ENCODE assay signal across 16 cellular contexts in genomic region chr11:112852141-112852853, GRCh38.
DNase-seq lines count a peak whose midpoint lies in the region; ATAC-seq and TF ChIP-seq lines count a peak whose summit lies in the region.
"Had no signal": no experiment of that assay in that cellular context is flagged by ENCODE, and none has a peak within 500 bp of the region (broad histone marks: within the 10 kb centered on the region; RNA-seq: fewer than 3 reads in every experiment).

No MANE protein-coding gene starts in this region.

- H3K27ac ChIP-seq in PC-3 (ENCODE audit: low read length) = no peak overlapping the region
- peak overlapping the region; percentile 54 for H3K27ac ChIP-seq in epithelial cell of prostate
- peak overlapping the region; percentile 75 for H3K27ac ChIP-seq in right cardiac atrium (ENCODE audit: low read length)
- H3K27ac ChIP-seq: parathyroid adenoma had no signal

- H3K36me3 ChIP-seq in PC-3 (ENCODE audit: low read depth, low read length) = no peaks in the 10 kb centered on the region

- 32% methylated on average over 5 of the region's 5 CpGs for WGBS in right cardiac atrium

- H3K27me3 ChIP-seq in PC-3 (ENCODE audit: low read length) (no peaks in the 10 kb centered on the region), right cardiac atrium (ENCODE audit: control insufficient read depth, insufficient read depth) (no peaks in the 10 kb centered on the region)

- no peaks in the 10 kb centered on the region for H3K9me3 Mint-ChIP-seq in progenitor cell of endocrine pancreas (ENCODE audit: low read depth)

- POLR2A ChIA-PET in PC-3 (lab: Charles Lee; ENCODE audit: unreplicated experiment) = no interaction called here

- no peak for TF ChIP-seq CTCF in AG10803 (conservative IDR thresholded peaks at IDR 0.05; ENCODE audit: low read length)
- TF ChIP-seq CTCF in PC-3 (conservative IDR thresholded peaks at IDR 0.05; ENCODE audit: low read depth, low read length) = no peak
- TF ChIP-seq CTCF in progenitor cell of endocrine pancreas (IDR thresholded peaks at IDR 0.05; ENCODE audit: unreplicated experiment) = no peak

- no peaks in the 10 kb centered on the region for H4K20me1 ChIP-seq in PC-3 (ENCODE audit: low read length)

- H3K79me2 ChIP-seq in PC-3 (ENCODE audit: low read length) = no peaks in the 10 kb centered on the region
- H3K79me2 ChIP-seq: parathyroid adenoma had no signal

- no peaks in the 10 kb centered on the region for H3F3A ChIP-seq in PC-3 (ENCODE audit: low read length, unreplicated experiment)

- no peaks in the 10 kb centered on the region for H3K9me2 ChIP-seq in PC-3 (replicated peaks; ENCODE audit: low read length)

- CTCF ChIA-PET in PC-3 (lab: Charles Lee) = no interaction called here

- no peaks in the 10 kb centered on the region for H3K4me1 ChIP-seq in PC-3 (ENCODE audit: insufficient read depth, low read length)
- H3K4me1 ChIP-seq in right cardiac atrium (ENCODE audit: control insufficient read depth, insufficient read depth, low read length) = peaks cover 1% of the 10 kb centered on the region
- H3K4me1 ChIP-seq: parathyroid adenoma had no signal

- peak; percentile 13 for DNase-seq in AG10803 (ENCODE audit: low read depth)
- DNase-seq in PC-3 = peak; percentile 28
- DNase-seq in epithelial cell of prostate (ENCODE audit: low read depth, low spot score) = peak; percentile 2
- DNase-seq in right cardiac atrium = no peak
- DNase-seq in NCI-H69 (lab: John Stamatoyannopoulos, UW) = no peak
- DNase-seq in retina = no peak
- no peak for DNase-seq in progenitor cell of endocrine pancreas (ENCODE audit: low spot score, unreplicated experiment)
- DNase-seq in activated T-cell treated with anti-CD3 and anti-CD28 coated beads, Interleukin-2, amount 50 U/mL, for 1 hour = no peak
- DNase-seq: KBM-7, NCI-H1417, NCI-H510A treated with DMSO at 0.1 percent for 48 hours, substantia nigra, T-helper 2 cell had no signal

- H3K9ac ChIP-seq in PC-3 (ENCODE audit: low read length) = no peak overlapping the region
- H3K9ac ChIP-seq: parathyroid adenoma had no signal

- no peak overlapping the region for H3K27ac Mint-ChIP-seq in progenitor cell of endocrine pancreas
- H3K27ac Mint-ChIP-seq: activated naive CD8-positive, alpha-beta T cell had no signal

- no peaks in the 10 kb centered on the region for H3K9me3 ChIP-seq in PC-3 (ENCODE audit: low read length)
- H3K9me3 ChIP-seq in right cardiac atrium (ENCODE audit: control insufficient read depth, low read length) = no peaks in the 10 kb centered on the region

- H3K36me3 Mint-ChIP-seq in progenitor cell of endocrine pancreas (ENCODE audit: insufficient read depth) = no peaks in the 10 kb centered on the region
- H3K36me3 Mint-ChIP-seq: activated naive CD8-positive, alpha-beta T cell had no signal

- H3K4me3 Mint-ChIP-seq in progenitor cell of endocrine pancreas (ENCODE audit: low read depth) = no peak overlapping the region
- H3K4me3 Mint-ChIP-seq: activated naive CD8-positive, alpha-beta T cell had no signal

- BruUV-seq in PC-3 (replicated peaks; lab: Mats Ljungman, UMichigan) = no TSS peak

- no peak overlapping the region for H2AFZ ChIP-seq in PC-3 (ENCODE audit: low read length)
- H2AFZ ChIP-seq: parathyroid adenoma had no signal

- no peaks in the 10 kb centered on the region for H3K4me1 Mint-ChIP-seq in progenitor cell of endocrine pancreas (ENCODE audit: low read depth)

- H3K4me3 ChIP-seq in AG10803 (ENCODE audit: low read length) = no peak overlapping the region
- H3K4me3 ChIP-seq in PC-3 (ENCODE audit: low read length) = no peak overlapping the region
- H3K4me3 ChIP-seq in right cardiac atrium (ENCODE audit: low read length) = no peak overlapping the region

- intact Hi-C loops in PC-3 (cut with micrococcal nuclease) = no loop called here
- intact Hi-C loops in right cardiac atrium (cut with DNase I) = loop anchor here in 1 of 4 donors (10.0 kb wide), 1 partner anchor 113 kb away; the partner anchor contains the start of gene NCAM1

- H3K27me3 Mint-ChIP-seq in progenitor cell of endocrine pancreas = peaks cover 33% of the 10 kb centered on the region

- no peak overlapping the region for H3K4me2 ChIP-seq in PC-3 (ENCODE audit: low read length)

- ATAC-seq in PC-3 (no peak), right cardiac atrium (peak; percentile 72)
- ATAC-seq: HCT116 had no signal

Comparison
In these comparisons a context has a peak if more than half of its experiments do, and no peak if none do; other contexts are left out.
1. DNase-seq: peak in AG10803 (single experiment), PC-3 (single experiment) and epithelial cell of prostate (single experiment); none in right cardiac atrium (0 of 3), NCI-H69 (single experiment), retina (single experiment), progenitor cell of endocrine pancreas (single experiment) and activated T-cell treated with anti-CD3 and anti-CD28 coated beads, Interleukin-2, amount 50 U/mL, for 1 hour (single experiment).